Comparison of ENCODE assay signal across 20 cellular contexts in the genomic region with DNA sequence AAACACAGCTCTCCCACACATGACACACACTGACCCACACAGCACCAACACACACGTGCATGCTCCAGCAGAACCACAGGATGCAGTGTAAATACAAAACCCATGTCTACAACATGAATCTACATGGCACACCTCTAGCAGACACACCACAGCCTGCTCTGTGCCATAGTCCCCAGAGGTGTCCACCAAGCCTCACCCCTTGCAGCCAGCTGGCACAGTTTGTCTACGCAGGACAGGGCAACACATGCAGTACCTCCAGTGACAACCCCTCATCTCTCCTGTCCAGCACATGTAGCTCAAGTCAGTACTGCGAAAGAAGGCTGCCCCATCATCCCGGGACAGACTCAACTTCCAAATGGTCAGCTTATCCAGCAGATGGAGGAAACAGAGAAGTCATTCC. TPM values are rescaled to one million over a fixed set of nuclear protein-coding genes. Genes with fewer than 3 reads are reported as not detected.
"Had no signal": no experiment of that assay in that cellular context is flagged by ENCODE, and none has a peak within 500 bp of the region (broad histone marks: within the 10 kb centered on the region; RNA-seq: fewer than 3 reads in every experiment).

No MANE protein-coding gene starts in this region.

- H3K9me3 ChIP-seq: MG63, SJSA1 had no signal

- DNase-seq: KBM-7, MG63, NCI-H1092 treated with DMSO at 0.1 percent for 48 hours, NCI-H1436, NCI-H187, NCI-H2029, NCI-H2081 treated with DMSO at 0.1 percent for 48 hours, NCI-H2171, NCI-H226, NCI-H510A, NCI-H524 treated with DMSO at 0.1 percent for 48 hours, NCI-H69, NCI-H774, Right ventricle myocardium superior, RPMI8226, SIG-M5, SW 1271 had no signal

- H3K4me1 ChIP-seq: SJSA1 had no signal

- H3K4me3 ChIP-seq: MG63, SJSA1, SK-N-MC had no signal

- H3K36me3 ChIP-seq: MG63, SJSA1 had no signal

- H3K27ac ChIP-seq: SJSA1, SK-N-MC had no signal

- H3K27me3 ChIP-seq: MG63 had no signal

RNA-seq across cellular contexts. Expression of gene CELF4, which starts 18.9 kb away (rescaled TPM):
- total RNA-seq: HT-29, SJSA1 had no signal
